5 cellular contexts compared by ENCODE assay signal in genomic region chrX:19468383-19468782, GRCh38. TPM values are rescaled to one million over a fixed set of nuclear protein-coding genes. Genes with fewer than 3 reads are reported as not detected.
"Had no signal": no experiment of that assay in that cellular context is flagged by ENCODE, and none has a peak within 500 bp of the region (broad histone marks: within the 10 kb centered on the region; RNA-seq: fewer than 3 reads in every experiment).

No MANE protein-coding gene starts in this region.

RNA-seq across cellular contexts. Expression of gene MAP3K15, which starts 46.9 kb away (rescaled TPM):
- total RNA-seq: subcutaneous adipose tissue, suprapubic skin, thyroid gland, tibial nerve, ureter had no signal
